8 cellular contexts compared by ENCODE assay signal in genomic region chr5:97163360-97163764, GRCh38. TPM values are rescaled to one million over a fixed set of nuclear protein-coding genes. Genes with fewer than 3 reads are reported as not detected.
DNase-seq lines count a peak whose midpoint lies in the region; ATAC-seq, FAIRE-seq and TF ChIP-seq lines count a peak whose summit lies in the region.

No MANE protein-coding gene starts in this region.

- H3K4me3 ChIP-seq in heart left ventricle (no peak overlapping the region), gastroesophageal sphincter (no peak overlapping the region), transverse colon (no peak overlapping the region)

- no peaks in the 10 kb centered on the region for H3K27me3 ChIP-seq in heart left ventricle
- no peaks in the 10 kb centered on the region for H3K27me3 ChIP-seq in gastroesophageal sphincter
- no peaks in the 10 kb centered on the region for H3K27me3 ChIP-seq in transverse colon

- in situ Hi-C loops in transverse colon (cut with MboI; ENCODE audit: low pct_ligation_motif_present in 1 of 4, low pct_unique_long_range_greater_than_20kb in 1 of 4, low sequenced_read_pairs in 3 of 4): loop anchor here (5.0 to 25.0 kb wide), 6 partner anchors 289 to 551 kb away; partner anchors contain the start of gene ERAP2 (in 2 of the 4)

- intact Hi-C loops in heart left ventricle (cut with DNase I) (loop anchor here (2.0 to 10.0 kb wide), 18 partner anchors 121 to 821 kb away; no protein-coding TSS in a partner anchor), Right ventricle myocardium superior (cut with DNase I) (loop anchor here (5.0 to 10.0 kb wide), 4 partner anchors 159 to 549 kb away; no protein-coding TSS in a partner anchor), transverse colon (cut with DNase I; ENCODE audit: low total_unique reads) (loop anchor here (5.0 to 10.0 kb wide), 2 partner anchors 296 to 549 kb away; no protein-coding TSS in a partner anchor)

- H3K9me3 ChIP-seq in heart left ventricle: peaks cover 0 to 2% (median 0%) of the 10 kb centered on the region in 12 donors
- no peaks in the 10 kb centered on the region for H3K9me3 ChIP-seq in gastroesophageal sphincter
- H3K9me3 ChIP-seq in transverse colon: peaks cover 0 to under 1% of the 10 kb centered on the region in 2 donors

- TF ChIP-seq EP300 in gastroesophageal sphincter (IDR thresholded peaks at IDR 0.05): no peak
- TF ChIP-seq EP300 in transverse colon (IDR thresholded peaks at IDR 0.05; ENCODE audit: low read depth): no peak

- peak; percentile 55 to 72 (median 69) for TF ChIP-seq CTCF in heart left ventricle (IDR thresholded peaks at IDR 0.05)
- peak; percentile 28 to 60 (median 48) for TF ChIP-seq CTCF in gastroesophageal sphincter (IDR thresholded peaks at IDR 0.05)
- peak; percentile 51 to 70 (median 69) for TF ChIP-seq CTCF in transverse colon (IDR thresholded peaks at IDR 0.05)

- H3K36me3 ChIP-seq in heart left ventricle (peaks cover under 1 to 85% (median 82%) of the 10 kb centered on the region in 9 donors), gastroesophageal sphincter (peaks cover 0 to 84% of the 10 kb centered on the region in 2 donors), transverse colon (peaks cover 0 to 31% (median 4%) of the 10 kb centered on the region in 4 donors)

- no peak for FAIRE-seq in urothelium cell line (lab: Jason Lieb, UNC)

- ATAC-seq in heart left ventricle (no peak), Right ventricle myocardium superior (ENCODE audit: poor library complexity) (no peak), gastroesophageal sphincter (no peak), GM19395 (IDR thresholded peaks at IDR 0.05; ENCODE audit: unreplicated experiment) (no peak)

- H3K27ac ChIP-seq in heart left ventricle: no peak overlapping the region
- H3K27ac ChIP-seq in gastroesophageal sphincter: no peak overlapping the region
- no peak overlapping the region for H3K27ac ChIP-seq in transverse colon

- TF ChIP-seq POLR2A in heart left ventricle (IDR thresholded peaks at IDR 0.05) (no peak), gastroesophageal sphincter (IDR thresholded peaks at IDR 0.05) (no peak), transverse colon (IDR thresholded peaks at IDR 0.05) (no peak)

- H3K4me1 ChIP-seq in heart left ventricle (peaks cover 0 to 14% (median 0%) of the 10 kb centered on the region in 12 donors), gastroesophageal sphincter (no peaks in the 10 kb centered on the region), transverse colon (peaks cover 0 to 34% (median 12%) of the 10 kb centered on the region in 4 donors)

- DNase-seq in heart left ventricle: no peak
- DNase-seq in Right ventricle myocardium superior: no peak
- peak; percentile 22 for DNase-seq in SKM-1 treated with dmso at 0.1 percent for 144 hours (lab: John Stamatoyannopoulos, UW; ENCODE audit: unreplicated experiment)
- DNase-seq in transverse colon: no peak
- DNase-seq in effector CD8-positive, alpha-beta T cell (lab: John Stamatoyannopoulos, UW): no peak
- no peak for DNase-seq in urothelium cell line (ENCODE audit: low spot score)

RNA-seq across cellular contexts. Expression of gene RIOK2, which starts 19.7 kb away (rescaled TPM):
- total RNA-seq in heart left ventricle (10 to 100 TPM in 8 of 9 donors, 1 to 10 TPM in 1; 8.2 to 23.6 (median 16.9) TPM), Right ventricle myocardium superior (21.0 TPM), gastroesophageal sphincter (10 to 100 TPM; 11.2 to 45.9 (median 26.0) TPM), transverse colon (100 to 1,000 TPM in 1 of 4 donors, 10 to 100 TPM in 3; 19.3 to 119 (median 23.4) TPM)
- 10 to 100 TPM; 10.0 to 20.8 TPM for polyA plus RNA-seq in heart left ventricle

RNA-seq across cellular contexts. Expression of gene LIX1, which starts 21.0 kb away (rescaled TPM):
- total RNA-seq in heart left ventricle: under 1 TPM in 3 of 9 donors, not detected in 6; 0.12 to 0.33 (median 0.22) TPM
- not detected for polyA plus RNA-seq in heart left ventricle
- total RNA-seq in Right ventricle myocardium superior: not detected
- total RNA-seq in gastroesophageal sphincter: 1 to 10 TPM in 1 of 4 donors, under 1 TPM in 2, not detected in 1; 0.08 to 1.1 (median 0.67) TPM
- under 1 TPM in 2 of 4 donors, not detected in 2; 0.16 to 0.41 TPM for total RNA-seq in transverse colon
